In genomic region chr11:35151896-35152295, GRCh38 we compare ENCODE assay signal across 13 cellular contexts. TPM values are rescaled to one million over a fixed set of nuclear protein-coding genes. Genes with fewer than 3 reads are reported as not detected.
A peak's percentile ranks its signal among the peaks of the same experiment; 100 is the strongest.
DNase-seq lines count a peak whose midpoint lies in the region; ATAC-seq and TF ChIP-seq lines count a peak whose summit lies in the region.
"Had no signal": no experiment of that assay in that cellular context is flagged by ENCODE, and none has a peak within 500 bp of the region (broad histone marks: within the 10 kb centered on the region; RNA-seq: fewer than 3 reads in every experiment).

No MANE protein-coding gene starts in this region.

- H3K9me3 Mint-ChIP-seq in activated naive CD4-positive, alpha-beta T cell treated with anti-CD3 and anti-CD28 coated beads, Interleukin-2, amount 50 U/mL, for 24 hours = peaks cover 9% of the 10 kb centered on the region
- no peaks in the 10 kb centered on the region for H3K9me3 Mint-ChIP-seq in activated naive CD8-positive, alpha-beta T cell (ENCODE audit: low read depth)

- H2BK5ac ChIP-seq in mesenchymal stem cell (ENCODE audit: low read depth, low read length, poor library complexity, severe bottlenecking) = no peak overlapping the region

- TF ChIP-seq CTCF in transverse colon (IDR thresholded peaks at IDR 0.05) = no peak

- intact Hi-C loops in transverse colon (cut with DNase I; ENCODE audit: low total_unique reads) = no loop called here

- peak overlapping the region in 1 of 2 experiments; percentile 35 for H3K18ac ChIP-seq in mesenchymal stem cell (ENCODE audit: low read depth in 1 of 2, low read length in 2 of 2)

- no peak for TF ChIP-seq POLR2A in transverse colon (IDR thresholded peaks at IDR 0.05)

- no peak overlapping the region for H2AK5ac ChIP-seq in mesenchymal stem cell (ENCODE audit: low read length, severe bottlenecking)

- peaks cover 60% of the 10 kb centered on the region for H3K36me3 Mint-ChIP-seq in activated naive CD4-positive, alpha-beta T cell treated with anti-CD3 and anti-CD28 coated beads, Interleukin-2, amount 50 U/mL, for 24 hours
- peaks cover 53% of the 10 kb centered on the region for H3K36me3 Mint-ChIP-seq in activated naive CD8-positive, alpha-beta T cell

- peak overlapping the region in 1 of 2 experiments; percentile 42 for H3K4ac ChIP-seq in mesenchymal stem cell (ENCODE audit: low read depth in 1 of 2, low read length in 2 of 2)

- H3K27me3 Mint-ChIP-seq in activated naive CD4-positive, alpha-beta T cell treated with anti-CD3 and anti-CD28 coated beads, Interleukin-2, amount 50 U/mL, for 24 hours = no peaks in the 10 kb centered on the region
- H3K27me3 Mint-ChIP-seq in activated naive CD8-positive, alpha-beta T cell = no peaks in the 10 kb centered on the region

- H3K23ac ChIP-seq in mesenchymal stem cell (ENCODE audit: low read length in 2 of 2) = no peak overlapping the region

- H2BK12ac ChIP-seq in mesenchymal stem cell (ENCODE audit: low read length in 2 of 2) = no peak overlapping the region

- H3K4me2 ChIP-seq in mesenchymal stem cell (ENCODE audit: low read length, poor library complexity, severe bottlenecking) = no peak overlapping the region

- no peaks in the 10 kb centered on the region for H3K79me1 ChIP-seq in mesenchymal stem cell (replicated peaks; ENCODE audit: low read length, poor library complexity, severe bottlenecking)

- no peak for DNase-seq in activated naive CD4-positive, alpha-beta T cell treated with Interleukin-2 at 50 U/mL for 16 hours
- DNase-seq in mesenchymal stem cell = no peak
- DNase-seq in transverse colon = no peak
- no peak for DNase-seq in caudate nucleus (lab: John Stamatoyannopoulos, UW)
- DNase-seq: cerebellar nuclear complex, NCI-H1436 treated with DMSO at 0.1 percent for 48 hours, NCI-H774, small intestine had no signal

- H2AFZ ChIP-seq in mesenchymal stem cell (ENCODE audit: low read depth, low read length) = no peak overlapping the region

- peak overlapping the region; percentile 100 for H3K4me3 Mint-ChIP-seq in activated naive CD4-positive, alpha-beta T cell treated with anti-CD3 and anti-CD28 coated beads, Interleukin-2, amount 50 U/mL, for 24 hours
- peak overlapping the region; percentile 46 for H3K4me3 Mint-ChIP-seq in activated naive CD8-positive, alpha-beta T cell

- H2BK120ac ChIP-seq in mesenchymal stem cell (ENCODE audit: low read depth, low read length) = no peak overlapping the region

- in situ Hi-C loops in transverse colon (cut with MboI; ENCODE audit: low pct_ligation_motif_present in 1 of 4, low pct_unique_long_range_greater_than_20kb in 1 of 4, low sequenced_read_pairs in 3 of 4) = no loop called here

- H3K36me3 ChIP-seq in mesenchymal stem cell (ENCODE audit: control insufficient read depth in 1 of 2, insufficient read depth in 2 of 2, low read depth in 1 of 2, low read length in 2 of 2) (peaks cover 6 to 98% of the 10 kb centered on the region in 2 experiments), transverse colon (no peaks in the 10 kb centered on the region)

- peak overlapping the region; percentile 50 for H4K8ac ChIP-seq in mesenchymal stem cell (ENCODE audit: low read length)

- H3K27ac ChIP-seq in mesenchymal stem cell (ENCODE audit: low read length, poor library complexity, severe bottlenecking) (no peak overlapping the region), transverse colon (no peak overlapping the region), caudate nucleus (ENCODE audit: low read depth, low read length) (no peak overlapping the region)
- H3K27ac ChIP-seq: SJSA1 had no signal

- ATAC-seq in HG03439 (IDR thresholded peaks at IDR 0.05; ENCODE audit: unreplicated experiment) = no peak
- no peak for ATAC-seq in GM19397 (IDR thresholded peaks at IDR 0.05; ENCODE audit: unreplicated experiment)

- no peak overlapping the region for H4K91ac ChIP-seq in mesenchymal stem cell (ENCODE audit: low read length)

- H3K14ac ChIP-seq in mesenchymal stem cell (ENCODE audit: low read length in 2 of 2) = no peak overlapping the region

- H3K27ac Mint-ChIP-seq in activated naive CD4-positive, alpha-beta T cell treated with anti-CD3 and anti-CD28 coated beads, Interleukin-2, amount 50 U/mL, for 24 hours = peak overlapping the region; percentile 99
- peak overlapping the region; percentile 98 for H3K27ac Mint-ChIP-seq in activated naive CD8-positive, alpha-beta T cell

- H3K9me3 ChIP-seq in mesenchymal stem cell (ENCODE audit: control insufficient read depth, low read length) = peaks cover 5% of the 10 kb centered on the region
- H3K9me3 ChIP-seq in transverse colon = no peaks in the 10 kb centered on the region
- H3K9me3 ChIP-seq: SJSA1 had no signal

- no peaks in the 10 kb centered on the region for H3K27me3 ChIP-seq in mesenchymal stem cell (ENCODE audit: control insufficient read depth in 1 of 2, insufficient read depth in 1 of 2, low read length in 2 of 2)
- H3K27me3 ChIP-seq in transverse colon = no peaks in the 10 kb centered on the region
- H3K27me3 ChIP-seq: SJSA1 had no signal

- H3K4me1 ChIP-seq in mesenchymal stem cell (ENCODE audit: control insufficient read depth, insufficient read depth, low read depth, low read length) (peaks cover 6% of the 10 kb centered on the region), transverse colon (peaks cover 0 to 59% (median 12%) of the 10 kb centered on the region in 4 donors)

- 44% methylated on average over 3 of the region's 3 CpGs for WGBS in mesenchymal stem cell
- WGBS in transverse colon (ENCODE audit: low coverage in 1 of 2), 2 donors = 67% methylated on average over 3 of the region's 3 CpGs; no CpG with 5 or more reads in 1 of the 2 donors

- H3K4me3 ChIP-seq in mesenchymal stem cell (ENCODE audit: insufficient read depth in 1 of 2, low read depth in 1 of 2, low read length in 2 of 2) (no peak overlapping the region), transverse colon (no peak overlapping the region)
- H3K4me3 ChIP-seq: SJSA1 had no signal

- no peak overlapping the region for H3K9ac ChIP-seq in mesenchymal stem cell (ENCODE audit: low read length)

- TF ChIP-seq EP300 in transverse colon (IDR thresholded peaks at IDR 0.05; ENCODE audit: low read depth) = no peak

- H2BK15ac ChIP-seq in mesenchymal stem cell (ENCODE audit: low read depth, poor library complexity, severe bottlenecking) = no peak overlapping the region

- H3K4me1 Mint-ChIP-seq in activated naive CD4-positive, alpha-beta T cell treated with anti-CD3 and anti-CD28 coated beads, Interleukin-2, amount 50 U/mL, for 24 hours = peaks cover 97% of the 10 kb centered on the region
- H3K4me1 Mint-ChIP-seq in activated naive CD8-positive, alpha-beta T cell (ENCODE audit: low read depth) = peaks cover 96% of the 10 kb centered on the region

RNA-seq across cellular contexts. Expression of gene CD44, which starts 12.9 kb away (rescaled TPM):
- polyA plus RNA-seq in mesenchymal stem cell (2013, experiment 1 of 2) = 1,373 TPM
- polyA plus RNA-seq in mesenchymal stem cell (2013, experiment 2 of 2) = 1,315 TPM
- 100 to 1,000 TPM in 3 of 4 donors, 10 to 100 TPM in 1; 56.3 to 182 (median 114) TPM for total RNA-seq in transverse colon
